8 cellular contexts compared by ENCODE assay signal in the genomic region with DNA sequence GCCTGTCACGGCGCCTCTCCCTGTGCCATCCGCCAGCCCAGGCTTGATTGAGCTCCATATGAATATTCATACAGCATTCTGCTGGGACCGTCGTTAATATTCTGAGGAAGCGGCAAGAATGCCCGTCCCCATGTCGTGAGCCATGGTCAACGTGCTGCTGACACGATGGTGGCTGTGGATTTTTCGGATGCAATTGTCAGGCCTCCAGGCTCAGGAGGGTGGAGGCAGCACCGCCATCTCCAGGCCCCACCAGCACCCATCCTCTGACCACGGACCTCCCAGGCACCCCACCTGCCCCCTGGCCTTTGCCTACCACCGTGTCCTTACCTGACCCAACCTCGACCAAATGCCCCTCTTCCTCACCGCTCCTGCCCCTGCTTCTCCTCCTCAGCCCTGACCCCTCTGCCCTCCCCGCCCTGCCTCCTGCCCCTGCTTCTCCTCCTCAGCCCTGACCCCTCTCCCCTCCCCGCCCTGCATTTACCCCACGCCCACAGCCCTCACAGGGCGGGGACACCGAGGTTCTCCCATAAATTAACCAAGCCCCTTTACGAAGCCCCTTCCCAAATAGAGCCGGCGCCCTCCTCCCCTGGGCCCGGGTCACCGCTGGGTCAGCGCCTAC. TPM values are rescaled to one million over a fixed set of nuclear protein-coding genes. Genes with fewer than 3 reads are reported as not detected.
DNase-seq lines count a peak whose midpoint lies in the region; ATAC-seq, FAIRE-seq and TF ChIP-seq lines count a peak whose summit lies in the region.

No MANE protein-coding gene starts in this region.

- DNase-seq in right lobe of liver (no peak), HepG2 (ENCODE audit: low spot score) (no peak), astrocyte (ENCODE audit: low read depth) (no peak), vagina (ENCODE audit: extremely low spot score in 2 of 2) (no peak), osteoblast (ENCODE audit: insufficient read length, low spot score, missing footprints) (no peak), Kasumi-1 (lab: John Stamatoyannopoulos, UW) (no peak)

- 66% methylated on average over 14 of the region's 27 CpGs for WGBS in right lobe of liver (ENCODE audit: insufficient coverage, low coverage, low lambda C conversion rate, missing lambda C conversion rate)
- 83% methylated on average over 24 of the region's 27 CpGs for WGBS in HepG2 (ENCODE audit: low lambda C conversion rate)

- no peaks in the 10 kb centered on the region for H4K20me1 ChIP-seq in HepG2 (ENCODE audit: insufficient read depth, low read length)
- no peaks in the 10 kb centered on the region for H4K20me1 ChIP-seq in astrocyte (ENCODE audit: insufficient read depth, low read length)
- H4K20me1 ChIP-seq in osteoblast (ENCODE audit: insufficient read depth, low read length): no peaks in the 10 kb centered on the region

- H3K4me3 Mint-ChIP-seq in astrocyte (ENCODE audit: unreplicated experiment): no peak overlapping the region

- TF ChIP-seq POLR2A in right lobe of liver (IDR thresholded peaks at IDR 0.05) (no peak), HepG2 (IDR thresholded peaks at IDR 0.05; ENCODE audit: insufficient read depth in 1 of 2, low read depth in 2 of 2, low read length in 2 of 2) (no peak), vagina (IDR thresholded peaks at IDR 0.05) (no peak)

- H3K4me2 ChIP-seq in HepG2 (ENCODE audit: low read depth, low read length) (no peak overlapping the region), astrocyte (ENCODE audit: low read length) (peak overlapping the region; percentile 83), osteoblast (ENCODE audit: insufficient read depth, low read length) (no peak overlapping the region)

- H3K27ac ChIP-seq in right lobe of liver (peak overlapping the region; percentile 30 to 46 (median 30)), HepG2 (ENCODE audit: extremely low read length, insufficient read depth, low read length) (no peak overlapping the region), astrocyte (ENCODE audit: low read depth, low read length) (no peak overlapping the region), mucosa of rectum (ENCODE audit: low read depth in 2 of 2, low read length in 2 of 2) (peak overlapping the region; percentile 79 to 80), vagina (peak overlapping the region; percentile 89), osteoblast (ENCODE audit: low read depth, low read length) (no peak overlapping the region)

- no peak for TF ChIP-seq CTCF in right lobe of liver (IDR thresholded peaks at IDR 0.05)
- no peak for TF ChIP-seq CTCF in HepG2 (CRISPR knock-in tag; IDR thresholded peaks at IDR 0.05)
- TF ChIP-seq CTCF in astrocyte (IDR thresholded peaks at IDR 0.05; ENCODE audit: insufficient read depth, low read depth, low read length): no peak
- TF ChIP-seq CTCF in vagina (IDR thresholded peaks at IDR 0.05): no peak
- TF ChIP-seq CTCF in osteoblast (IDR thresholded peaks at IDR 0.05; ENCODE audit: extremely low read depth, low read depth, low read length): no peak

- FAIRE-seq in HepG2 (lab: Jason Lieb, UNC) (no peak), astrocyte (lab: Jason Lieb, UNC) (no peak)

- H2AFZ ChIP-seq in HepG2 (ENCODE audit: low read length): no peak overlapping the region
- H2AFZ ChIP-seq in astrocyte (ENCODE audit: low read depth, low read length): no peak overlapping the region
- no peak overlapping the region for H2AFZ ChIP-seq in osteoblast (ENCODE audit: low read length)

- H3K79me2 ChIP-seq in HepG2 (ENCODE audit: insufficient read depth, low read length) (no peaks in the 10 kb centered on the region), astrocyte (ENCODE audit: insufficient read depth, low read length) (no peaks in the 10 kb centered on the region), osteoblast (ENCODE audit: insufficient read depth, low read length) (no peaks in the 10 kb centered on the region)

- no peak for TF ChIP-seq RAD21 in HepG2 (CRISPR knock-in tag; IDR thresholded peaks at IDR 0.05)

- peak overlapping the region; percentile 62 for H3K27ac Mint-ChIP-seq in astrocyte (ENCODE audit: unreplicated experiment)

- peaks cover 18% of the 10 kb centered on the region for H3K4me1 Mint-ChIP-seq in astrocyte (ENCODE audit: low read depth, unreplicated experiment)

- in situ Hi-C loops in HepG2 (cut with HindIII; ENCODE audit: extremely low pct_ligation_motif_present, low pct_unique_long_range_greater_than_20kb): loop anchor here (10.0 kb wide), 1 partner anchor 144 kb away; the partner anchor contains the start of gene UBAC1

- no peaks in the 10 kb centered on the region for H3K36me3 ChIP-seq in right lobe of liver
- H3K36me3 ChIP-seq in HepG2 (replicated peaks in 1 of 2; ENCODE audit: control insufficient read depth in 1 of 2, insufficient read depth in 2 of 2, low read length in 2 of 2): no peaks in the 10 kb centered on the region
- no peaks in the 10 kb centered on the region for H3K36me3 ChIP-seq in astrocyte (ENCODE audit: insufficient read depth, low read length)
- no peaks in the 10 kb centered on the region for H3K36me3 ChIP-seq in mucosa of rectum (ENCODE audit: control insufficient read depth in 2 of 2, insufficient read depth in 2 of 2, low read length in 2 of 2)
- no peaks in the 10 kb centered on the region for H3K36me3 ChIP-seq in vagina
- H3K36me3 ChIP-seq in osteoblast (ENCODE audit: insufficient read depth, low read length): no peaks in the 10 kb centered on the region

- H3K4me1 ChIP-seq in right lobe of liver (peaks cover 0 to 13% (median 5%) of the 10 kb centered on the region in 4 donors), HepG2 (ENCODE audit: insufficient read depth, low read length) (peaks cover 27% of the 10 kb centered on the region), astrocyte (ENCODE audit: insufficient read depth, low read length) (peaks cover 23% of the 10 kb centered on the region), mucosa of rectum (ENCODE audit: control insufficient read depth in 2 of 2, insufficient read depth in 2 of 2, low read length in 2 of 2) (peaks cover 43 to 50% of the 10 kb centered on the region in 2 donors), vagina (peaks cover 74% of the 10 kb centered on the region), osteoblast (ENCODE audit: insufficient read depth, low read length) (peaks cover 19% of the 10 kb centered on the region)

- no TSS peak for BruUV-seq in HepG2 (replicated peaks; lab: Mats Ljungman, UMichigan)

- POLR2A ChIA-PET in HepG2 (lab: Yijun Ruan, JAX): no interaction called here

- no peaks in the 10 kb centered on the region for H3K27me3 ChIP-seq in right lobe of liver
- peaks cover 2 to 20% of the 10 kb centered on the region in 2 experiments; a peak in 4 of 5 replicates for H3K27me3 ChIP-seq in HepG2 (ENCODE audit: control insufficient read depth in 1 of 2, insufficient read depth in 2 of 2, low read length in 2 of 2)
- no peaks in the 10 kb centered on the region for H3K27me3 ChIP-seq in astrocyte (ENCODE audit: insufficient read depth, low read length)
- H3K27me3 ChIP-seq in mucosa of rectum (ENCODE audit: control insufficient read depth in 2 of 2, insufficient read depth in 2 of 2, low read length in 2 of 2): no peaks in the 10 kb centered on the region
- H3K27me3 ChIP-seq in vagina: no peaks in the 10 kb centered on the region
- H3K27me3 ChIP-seq in osteoblast (ENCODE audit: insufficient read depth, low read length): peaks cover 15% of the 10 kb centered on the region

- no peak for TF ChIP-seq EP300 in HepG2 (IDR thresholded peaks at IDR 0.05; ENCODE audit: low read depth in 2 of 2, low read length in 2 of 2)
- TF ChIP-seq EP300 in HepG2 (CRISPR knock-in tag; IDR thresholded peaks at IDR 0.05; ENCODE audit: borderline replicate concordance): no peak

- H3K9me3 ChIP-seq in right lobe of liver: no peaks in the 10 kb centered on the region
- H3K9me3 ChIP-seq in HepG2 (ENCODE audit: low read length): no peaks in the 10 kb centered on the region
- H3K9me3 ChIP-seq in astrocyte (ENCODE audit: insufficient read depth, low read depth, low read length): no peaks in the 10 kb centered on the region
- no peaks in the 10 kb centered on the region for H3K9me3 ChIP-seq in mucosa of rectum (ENCODE audit: control insufficient read depth in 2 of 2, low read length in 2 of 2)
- H3K9me3 ChIP-seq in vagina: no peaks in the 10 kb centered on the region
- H3K9me3 ChIP-seq in osteoblast (ENCODE audit: low read depth, low read length): no peaks in the 10 kb centered on the region

- intact Hi-C loops in right lobe of liver (cut with DNase I): no loop called here
- intact Hi-C loops in HepG2 (cut with micrococcal nuclease; ENCODE audit: unreplicated experiment): no loop called here
- intact Hi-C loops in vagina (cut with DNase I): no loop called here

- ATAC-seq in right lobe of liver (no peak), HepG2 (no peak), HG03039 (IDR thresholded peaks at IDR 0.05; ENCODE audit: unreplicated experiment) (no peak)

- peaks cover 2% of the 10 kb centered on the region for H3K27me3 Mint-ChIP-seq in astrocyte (ENCODE audit: low read depth, unreplicated experiment)

- CTCF ChIA-PET in HepG2 (lab: Yijun Ruan, JAX; ENCODE audit: low intra/inter-chr PET ratio, low total read pairs): no interaction called here

- no peak overlapping the region for H3K9ac ChIP-seq in HepG2 (ENCODE audit: insufficient read depth, low read depth, low read length)
- no peak overlapping the region for H3K9ac ChIP-seq in astrocyte (ENCODE audit: low read length)
- H3K9ac ChIP-seq in mucosa of rectum (ENCODE audit: low read depth in 1 of 2, low read length in 2 of 2): peak overlapping the region; percentile 52 to 73

- H3K36me3 Mint-ChIP-seq in astrocyte (ENCODE audit: low read depth, unreplicated experiment): peaks cover 4% of the 10 kb centered on the region

- no peaks in the 10 kb centered on the region for H3K9me3 Mint-ChIP-seq in astrocyte (ENCODE audit: unreplicated experiment)

- H3K4me3 ChIP-seq in right lobe of liver (peak overlapping the region in 2 of 3 donors; percentile 6 to 41), HepG2 (replicated peaks in 1 of 3; ENCODE audit: insufficient read depth in 1 of 3, low read depth in 2 of 3, low read length in 3 of 3) (no peak overlapping the region), astrocyte (ENCODE audit: insufficient read depth, low read depth, low read length) (no peak overlapping the region), mucosa of rectum (ENCODE audit: low read length in 2 of 2) (peak overlapping the region; percentile 61 to 64), vagina (peak overlapping the region; percentile 31 to 44), osteoblast (ENCODE audit: insufficient read depth, low read length) (no peak overlapping the region)

RNA-seq across cellular contexts. Expression of gene TMEM250, which starts 9.9 kb away (rescaled TPM):
- total RNA-seq in right lobe of liver (10 to 100 TPM; 12.4 to 29.7 (median 15.4) TPM), HepG2 (2016; rRNA removed; fragmentation: Illumina TruSeq; extraction: Trizol) (12.0 and 13.9 TPM in 2 replicates), astrocyte (29.8 and 30.3 TPM in 2 replicates), vagina (25.0 TPM), osteoblast (52.7 and 65.5 TPM in 2 replicates)
- 7.7 and 7.9 TPM in 2 replicates for total RNA-seq in HepG2 (2016; cell fraction: cytosol; rRNA removed; fragmentation: Illumina TruSeq; extraction: Trizol; ENCODE audit: low read depth)
- total RNA-seq in HepG2 (2016; cell fraction: insoluble cytoplasmic fraction; rRNA removed; fragmentation: Illumina TruSeq; extraction: Trizol): 9.6 and 13.9 TPM in 2 replicates
- total RNA-seq in HepG2 (2016; cell fraction: membrane; rRNA removed; fragmentation: Illumina TruSeq; extraction: Trizol): 17.8 and 22.1 TPM in 2 replicates
- 10.1 and 11.0 TPM in 2 replicates for total RNA-seq in HepG2 (2016; cell fraction: nucleus; rRNA removed; fragmentation: Illumina TruSeq; extraction: Trizol)
- 5.5 and 7.1 TPM in 2 replicates for polyA plus RNA-seq in HepG2 (2011; rRNA removed)
- polyA plus RNA-seq in HepG2 (2011; cell fraction: cytosol; rRNA removed): 7.1 and 10.4 TPM in 2 replicates
- 9.4 and 12.5 TPM in 2 replicates for polyA plus RNA-seq in HepG2 (2011; cell fraction: nucleus; rRNA removed)
- polyA plus RNA-seq in HepG2 (2012): 6.0 and 9.5 TPM in 2 replicates
- 6.4 and 8.1 TPM in 2 replicates for polyA plus RNA-seq in HepG2 (2016; cell fraction: cytosol; fragmentation: Illumina TruSeq; extraction: Trizol; ENCODE audit: low read depth)
- polyA plus RNA-seq in HepG2 (2016; cell fraction: insoluble cytoplasmic fraction; fragmentation: Illumina TruSeq; extraction: Trizol; ENCODE audit: low read depth): 14.5 and 15.8 TPM in 2 replicates
- 14.9 and 17.1 TPM in 2 replicates for polyA plus RNA-seq in HepG2 (2016; cell fraction: membrane; fragmentation: Illumina TruSeq; extraction: Trizol; ENCODE audit: low read depth)
- polyA plus RNA-seq in HepG2 (2016; cell fraction: nucleus; fragmentation: Illumina TruSeq; extraction: Trizol; ENCODE audit: insufficient read depth, low read depth): 14.9 and 17.4 TPM in 2 replicates
- 18.3 and 50.6 TPM in 2 replicates for polyA minus RNA-seq in HepG2 (2011; rRNA and poly(A)+ RNA removed; ENCODE audit: low replicate concordance)
- 7.9 and 8.8 TPM in 2 replicates for polyA minus RNA-seq in HepG2 (2011; cell fraction: cytosol; rRNA and poly(A)+ RNA removed)
- polyA minus RNA-seq in HepG2 (2011; cell fraction: nucleus; rRNA and poly(A)+ RNA removed): 4.7 and 8.0 TPM in 2 replicates

RNA-seq across cellular contexts. Expression of gene NACC2, which starts 13.7 kb away (rescaled TPM):
- total RNA-seq in right lobe of liver (10 to 100 TPM; 10.9 to 25.8 (median 13.8) TPM), HepG2 (2016; rRNA removed; fragmentation: Illumina TruSeq; extraction: Trizol) (10.5 and 12.3 TPM in 2 replicates), astrocyte (31.3 and 34.0 TPM in 2 replicates), vagina (21.1 TPM), osteoblast (25.3 and 32.9 TPM in 2 replicates)
- total RNA-seq in HepG2 (2016; cell fraction: cytosol; rRNA removed; fragmentation: Illumina TruSeq; extraction: Trizol; ENCODE audit: low read depth): 2.1 and 2.2 TPM in 2 replicates
- total RNA-seq in HepG2 (2016; cell fraction: insoluble cytoplasmic fraction; rRNA removed; fragmentation: Illumina TruSeq; extraction: Trizol): 9.0 and 12.3 TPM in 2 replicates
- 5.3 TPM in 2 replicates for total RNA-seq in HepG2 (2016; cell fraction: membrane; rRNA removed; fragmentation: Illumina TruSeq; extraction: Trizol)
- 8.0 and 9.6 TPM in 2 replicates for total RNA-seq in HepG2 (2016; cell fraction: nucleus; rRNA removed; fragmentation: Illumina TruSeq; extraction: Trizol)
- polyA plus RNA-seq in HepG2 (2011; rRNA removed): 5.9 and 6.3 TPM in 2 replicates
- 4.1 and 5.8 TPM in 2 replicates for polyA plus RNA-seq in HepG2 (2011; cell fraction: cytosol; rRNA removed)
- polyA plus RNA-seq in HepG2 (2011; cell fraction: nucleus; rRNA removed): 28.9 and 40.8 TPM in 2 replicates
- 6.2 and 7.1 TPM in 2 replicates for polyA plus RNA-seq in HepG2 (2012)
- 0.80 TPM in 2 replicates for polyA plus RNA-seq in HepG2 (2016; cell fraction: cytosol; fragmentation: Illumina TruSeq; extraction: Trizol; ENCODE audit: low read depth)
- polyA plus RNA-seq in HepG2 (2016; cell fraction: insoluble cytoplasmic fraction; fragmentation: Illumina TruSeq; extraction: Trizol; ENCODE audit: low read depth): 8.9 and 10.6 TPM in 2 replicates
- 2.4 and 2.5 TPM in 2 replicates for polyA plus RNA-seq in HepG2 (2016; cell fraction: membrane; fragmentation: Illumina TruSeq; extraction: Trizol; ENCODE audit: low read depth)
- polyA plus RNA-seq in HepG2 (2016; cell fraction: nucleus; fragmentation: Illumina TruSeq; extraction: Trizol; ENCODE audit: insufficient read depth, low read depth): 15.3 and 15.7 TPM in 2 replicates
- 14.5 and 16.4 TPM in 2 replicates for polyA minus RNA-seq in HepG2 (2011; rRNA and poly(A)+ RNA removed; ENCODE audit: low replicate concordance)
- 9.2 and 9.6 TPM in 2 replicates for polyA minus RNA-seq in HepG2 (2011; cell fraction: cytosol; rRNA and poly(A)+ RNA removed)
- polyA minus RNA-seq in HepG2 (2011; cell fraction: nucleus; rRNA and poly(A)+ RNA removed): 10.6 and 13.4 TPM in 2 replicates

Comparison
In these comparisons a context has a peak if more than half of its experiments do, and no peak if none do; other contexts are left out.
1. H3K27ac ChIP-seq: peak in right lobe of liver (3 of 3), mucosa of rectum (2 of 2) and vagina (single experiment); none in HepG2 (single experiment), astrocyte (single experiment) and osteoblast (single experiment).
2. H3K4me3 ChIP-seq: peak in right lobe of liver (2 of 3), mucosa of rectum (2 of 2) and vagina (2 of 2); none in HepG2 (0 of 3), astrocyte (single experiment) and osteoblast (single experiment).
3. H3K9ac ChIP-seq: peak in mucosa of rectum (2 of 2); none in HepG2 (single experiment) and astrocyte (single experiment).